ENCODE assay signal across 1 cellular context in genomic region chr11:66288866-66289547, GRCh38.
TF ChIP-seq lines count a peak whose summit lies in the region.

Gene YIF1A, minus strand, starts transcription at chr11:66289143. Its CDS starts 158 bp downstream, at chr11:66288985.

TF ChIP-seq in K562, 482 proteins besides CTCF, POLR2A, EP300 and RAD21 (continued from another document and continues in another):
- TF ChIP-seq CLOCK (CRISPR knock-in tag; IDR thresholded peaks at IDR 0.05; ENCODE audit: borderline replicate concordance) (no peak), RBBP5 (IDR thresholded peaks at IDR 0.05; ENCODE audit: borderline replicate concordance, insufficient read depth, low read length, poor library complexity, severe bottlenecking) (peak; percentile 64), ZNF280A (IDR thresholded peaks at IDR 0.05; ENCODE audit: low read depth, partially characterized antibody) (no peak), RCOR1 (IDR thresholded peaks at IDR 0.05; ENCODE audit: borderline replicate concordance in 1 of 2, low read depth in 2 of 2, low read length in 2 of 2) (no peak), ZFP36 (IDR thresholded peaks at IDR 0.05; ENCODE audit: low read depth, low read length, partially characterized antibody) (no peak), SP2 (IDR thresholded peaks at IDR 0.05; ENCODE audit: extremely low read depth, low read depth, low read length, poor library complexity, severe bottlenecking) (peak; percentile 85), POLR2B (IDR thresholded peaks at IDR 0.05; ENCODE audit: low read depth, partially characterized antibody) (peak; percentile 58), ZFP1 (CRISPR knock-in tag; IDR thresholded peaks at IDR 0.05) (no peak), POU5F1 (IDR thresholded peaks at IDR 0.05; ENCODE audit: borderline replicate concordance, low read depth, low read length, partially characterized antibody) (no peak), ZNF695 (CRISPR knock-in tag; IDR thresholded peaks at IDR 0.05) (no peak), NFRKB (IDR thresholded peaks at IDR 0.05; ENCODE audit: low read depth) (no peak), ELK1 (CRISPR knock-in tag; IDR thresholded peaks at IDR 0.05) (no peak), IRF9 (tag; IDR thresholded peaks at IDR 0.05) (no peak), HNRNPUL1 (IDR thresholded peaks at IDR 0.05; ENCODE audit: low read length) (no peak), PCBP2 (IDR thresholded peaks at IDR 0.05; ENCODE audit: low read depth, low read length, poor library complexity, severe bottlenecking) (no peak), ZNF354B (CRISPR knock-in tag; IDR thresholded peaks at IDR 0.05) (no peak), JUND (IDR thresholded peaks at IDR 0.05; ENCODE audit: borderline replicate concordance, low read depth, low read length) (peak; percentile 88), JUND (tag; IDR thresholded peaks at IDR 0.05; ENCODE audit: borderline replicate concordance, low read depth, low read length) (peak; percentile 73; the same call in 2 of the 3 replicates), EZH2 (IDR thresholded peaks at IDR 0.05; ENCODE audit: borderline replicate concordance, low read depth, low read length) (no peak), SRF (CRISPR knock-in tag; IDR thresholded peaks at IDR 0.05) (peak in 1 of 2 experiments; percentile 20; a peak in 1 of 4 replicates), ATF7 (IDR thresholded peaks at IDR 0.05) (peak; percentile 99), ZNF830 (CRISPR knock-in tag; IDR thresholded peaks at IDR 0.05) (no peak), E2F8 (IDR thresholded peaks at IDR 0.05; ENCODE audit: low read depth, partially characterized antibody) (no peak), CREB3L1 (IDR thresholded peaks at IDR 0.05; ENCODE audit: borderline replicate concordance, low read depth) (peak; percentile 99), FOXP1 (CRISPR knock-in tag; IDR thresholded peaks at IDR 0.05) (no peak), ASH1L (IDR thresholded peaks at IDR 0.05; ENCODE audit: borderline replicate concordance, low read depth, partially characterized antibody) (peak; percentile 96), ARID4B (CRISPR knock-in tag; IDR thresholded peaks at IDR 0.05) (no peak), RBM39 (optimal IDR thresholded peaks at IDR 0.05; ENCODE audit: low read depth, low read length) (no peak), PPARD (CRISPR knock-in tag; IDR thresholded peaks at IDR 0.05) (no peak), GABPA (tag; conservative IDR thresholded peaks at IDR 0.05; ENCODE audit: low read depth) (peak; percentile 91), ZNF398 (CRISPR knock-in tag; IDR thresholded peaks at IDR 0.05) (no peak), GTF2F1 (IDR thresholded peaks at IDR 0.05; ENCODE audit: low read depth, low read length) (no peak), NR2C2 (CRISPR knock-in tag; IDR thresholded peaks at IDR 0.05) (no peak; the same call in 1 of the 2 replicates), NR2C2 (tag; IDR thresholded peaks at IDR 0.05) (peak; percentile 77; the same call in 1 of the 2 replicates), CHD4 (IDR thresholded peaks at IDR 0.05; ENCODE audit: insufficient read depth, insufficient replicate concordance, low read depth, low read length, poor library complexity, severe bottlenecking) (no peak), ATF2 (CRISPR knock-in tag; IDR thresholded peaks at IDR 0.05) (peak; percentile 94), MCM2 (IDR thresholded peaks at IDR 0.05; ENCODE audit: low read depth) (no peak), FOXO4 (CRISPR knock-in tag; IDR thresholded peaks at IDR 0.05) (no peak), RBM17 (IDR thresholded peaks at IDR 0.05; ENCODE audit: borderline replicate concordance, low read depth, low read length) (no peak), GATAD2B (IDR thresholded peaks at IDR 0.05; ENCODE audit: borderline replicate concordance) (peak; percentile 89), GTF2E2 (tag; IDR thresholded peaks at IDR 0.05) (0 out of 2 replicates have a peak, but pooled peaks have one; percentile 66), KAT8 (IDR thresholded peaks at IDR 0.05; ENCODE audit: low read depth) (no peak)
